Comparison of ENCODE assay signal across 22 cellular contexts in genomic region chr12:86158956-86159355, GRCh38.
"Had no signal": no experiment of that assay in that cellular context is flagged by ENCODE, and none has a peak within 500 bp of the region (broad histone marks: within the 10 kb centered on the region; RNA-seq: fewer than 3 reads in every experiment).

No MANE protein-coding gene starts in this region.

- H3K79me2 ChIP-seq: hepatocyte had no signal

- ATAC-seq: activated T-cell treated with anti-CD3 and anti-CD28 coated beads, Interleukin-2, amount 50 U/mL, for 72 hours; body of pancreas; left ventricle myocardium superior; natural killer cell; sciatic nerve; stimulated activated memory B cell treated with anti-CD40 and anti-IgM and Interleukin-4, amounts not matched to agents 10 μg/mL and 1 μg/mL and 100 μg/mL, for 72 hours; T-helper 17 cell had no signal

- H2AFZ ChIP-seq: hepatocyte had no signal

- H3K27ac ChIP-seq: body of pancreas, esophagus muscularis mucosa, hepatocyte, stomach, suprapubic skin, tibial nerve had no signal

- H3K4me1 ChIP-seq: body of pancreas, esophagus muscularis mucosa, stomach, suprapubic skin, tibial nerve had no signal

- H3K4me3 ChIP-seq: body of pancreas, esophagus muscularis mucosa, hepatocyte, smooth muscle cell, stomach, suprapubic skin, tibial nerve had no signal

- H3K36me3 ChIP-seq: esophagus muscularis mucosa, stomach, suprapubic skin, tibial nerve had no signal

- DNase-seq: activated CD4-positive, alpha-beta memory T cell treated with anti-CD3 and anti-CD28 coated beads for 36 hours; activated CD4-positive, alpha-beta T cell treated with anti-CD3 and anti-CD28 coated beads for 48 hours; activated effector memory CD4-positive, alpha-beta T cell treated with Interleukin-2 at 50 U/mL for 16 hours; activated naive CD4-positive, alpha-beta T cell treated with anti-CD3 and anti-CD28 coated beads for 36 hours; activated naive CD8-positive, alpha-beta T cell treated with anti-CD3 and anti-CD28 coated beads, Interleukin-2, amount 10 ng/mL, durations not matched to agents 7 days and 5 days; activated T-cell treated with anti-CD3 and anti-CD28 coated beads, Interleukin-2, amount 50 U/mL, for 72 hours; body of pancreas; central memory CD4-positive, alpha-beta T cell; effector memory CD4-positive, alpha-beta T cell; left ventricle myocardium superior; midbrain; natural killer cell; stimulated activated CD4-positive, alpha-beta T cell treated with anti-CD3 and anti-CD28 coated beads, Interleukin-15, amount 100 ng/mL, for 24 hours; stomach; T-helper 17 cell had no signal

- H3K9me3 ChIP-seq: body of pancreas, esophagus muscularis mucosa, suprapubic skin, tibial nerve had no signal

- H3K4me2 ChIP-seq: hepatocyte, smooth muscle cell had no signal

- H3K27me3 ChIP-seq: body of pancreas, esophagus muscularis mucosa, hepatocyte, stomach, suprapubic skin, tibial nerve had no signal
